8 cellular contexts compared by ENCODE assay signal in genomic region chr9:121362813-121363585, GRCh38. TPM values are rescaled to one million over a fixed set of nuclear protein-coding genes. Genes with fewer than 3 reads are reported as not detected.
DNase-seq lines count a peak whose midpoint lies in the region; ATAC-seq and TF ChIP-seq lines count a peak whose summit lies in the region.
"Had no signal": no experiment of that assay in that cellular context is flagged by ENCODE, and none has a peak within 500 bp of the region (broad histone marks: within the 10 kb centered on the region; RNA-seq: fewer than 3 reads in every experiment).

No MANE protein-coding gene starts in this region.

- peaks cover 43 to 96% (median 71%) of the 10 kb centered on the region in 4 donors for H3K4me1 ChIP-seq in transverse colon

- TF ChIP-seq POLR2A in transverse colon (IDR thresholded peaks at IDR 0.05), result no peak

- no peaks in the 10 kb centered on the region for H3K36me3 ChIP-seq in transverse colon

- ATAC-seq in GM21825 (IDR thresholded peaks at IDR 0.05; ENCODE audit: unreplicated experiment) (no peak), HG03039 (IDR thresholded peaks at IDR 0.05; ENCODE audit: unreplicated experiment) (no peak)

- intact Hi-C loops in transverse colon (cut with DNase I; ENCODE audit: low total_unique reads), result no loop called here

- no peaks in the 10 kb centered on the region for H3K27me3 ChIP-seq in transverse colon

- TF ChIP-seq EP300 in transverse colon (IDR thresholded peaks at IDR 0.05; ENCODE audit: low read depth), result no peak

- H3K27ac ChIP-seq in cingulate gyrus (ENCODE audit: low read depth, low read length) (peak overlapping the region; percentile 67), transverse colon (peak overlapping the region; percentile 92 to 96 (median 92))

- TF ChIP-seq CTCF in transverse colon (IDR thresholded peaks at IDR 0.05), result no peak

- no peak overlapping the region for H3K4me3 ChIP-seq in transverse colon

- H3K9me3 ChIP-seq in transverse colon, result no peaks in the 10 kb centered on the region

- DNase-seq in MV-4-11 (lab: John Stamatoyannopoulos, UW) (peak; percentile 28), lung microvascular endothelial cell (ENCODE audit: low read depth in 2 of 2) (peak; percentile 52 to 92), transverse colon (no peak), NCI-H187 treated with DMSO at 0.1 percent for 48 hours (lab: John Stamatoyannopoulos, UW) (no peak)
- DNase-seq: activated CD4-positive, CD25-positive, alpha-beta regulatory T cell treated with anti-CD3 and anti-CD28 coated beads, Interleukin-2, amount 50 U/mL, for 72 hours had no signal

- in situ Hi-C loops in transverse colon (cut with MboI; ENCODE audit: low pct_ligation_motif_present in 1 of 4, low pct_unique_long_range_greater_than_20kb in 1 of 4, low sequenced_read_pairs in 3 of 4), result no loop called here

- 18 to 21% methylated on average over 2 of the region's 2 CpGs for WGBS in transverse colon (ENCODE audit: low coverage in 1 of 2), 2 donors

RNA-seq across cellular contexts. Expression of gene STOM, which starts 7.1 kb away (rescaled TPM):
- total RNA-seq in lung microvascular endothelial cell, result 226 and 509 TPM in 2 replicates
- 100 to 1,000 TPM in 2 of 4 donors, 10 to 100 TPM in 2; 78.2 to 195 (median 111) TPM for total RNA-seq in transverse colon

Comparison
In these comparisons a context has a peak if more than half of its experiments do, and no peak if none do; other contexts are left out.
1. DNase-seq: peak in MV-4-11 (single experiment) and lung microvascular endothelial cell (2 of 2); none in transverse colon (single experiment) and NCI-H187 treated with DMSO at 0.1 percent for 48 hours (single experiment).